Comparison of ENCODE assay signal across 1 cellular context in genomic region chr12:82358200-82359114, GRCh38.
TF ChIP-seq lines count a peak whose summit lies in the region.

Gene CCDC59, minus strand, starts transcription at chr12:82358387. Its CDS starts 11 bp downstream, at chr12:82358376.
Gene METTL25, plus strand, starts transcription at chr12:82358529. Its CDS starts 37 bp downstream, at chr12:82358566.

TF ChIP-seq in HCT116, 20 proteins besides CTCF, POLR2A, EP300 and RAD21 (continued from another document):
- TF ChIP-seq CEBPB (IDR thresholded peaks at IDR 0.05; ENCODE audit: low read depth), result no peak; the same call in 1 of the 2 replicates
- TF ChIP-seq ATF3 (IDR thresholded peaks at IDR 0.05), result no peak; the same call in 1 of the 2 replicates
- no peak for TF ChIP-seq EZH2 (IDR thresholded peaks at IDR 0.05)
- TF ChIP-seq SIN3A (IDR thresholded peaks at IDR 0.05; ENCODE audit: low read depth), result no peak
- TF ChIP-seq JUND (IDR thresholded peaks at IDR 0.05), result no peak
- peak; percentile 63 for TF ChIP-seq ZFX (IDR thresholded peaks at IDR 0.05)
- TF ChIP-seq ZNF274 (IDR thresholded peaks at IDR 0.05; ENCODE audit: low read depth, low read length), result no peak
- peak; percentile 85 for TF ChIP-seq POLR2AphosphoS5 (IDR thresholded peaks at IDR 0.05; ENCODE audit: low read depth, low read length)
- peak; percentile 99 for TF ChIP-seq SRF (IDR thresholded peaks at IDR 0.05; ENCODE audit: low read depth)
- TF ChIP-seq ZBTB33 (IDR thresholded peaks at IDR 0.05; ENCODE audit: extremely low read depth, insufficient replicate concordance, low read length), result peak; percentile 42
